ENCODE assay signal across 1 cellular context in the genomic region with DNA sequence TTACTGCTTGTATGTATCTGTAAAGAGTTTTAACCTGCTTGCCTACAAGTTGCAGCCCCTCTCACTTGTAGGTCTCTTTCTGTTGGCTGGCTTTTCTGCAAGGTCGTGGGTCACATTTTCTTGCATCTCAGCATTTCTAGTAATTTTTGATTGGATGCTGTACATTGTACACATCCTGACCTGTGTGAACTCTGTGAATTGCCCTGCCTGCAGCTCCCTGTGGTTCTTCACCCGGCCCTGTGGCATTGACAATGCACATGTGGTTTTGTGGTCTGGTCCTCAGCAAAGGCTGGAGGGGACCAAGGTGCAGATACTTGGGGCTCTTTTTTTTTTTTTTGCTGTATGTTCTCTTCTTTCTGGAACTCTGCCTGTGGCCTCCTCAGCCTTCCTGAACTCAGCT.
TF ChIP-seq lines count a peak whose summit lies in the region.

No MANE protein-coding gene starts in this region.

TF ChIP-seq in SK-N-SH treated with all-trans-retinoic acid at 6 μM for 48 hours, 23 proteins besides CTCF, POLR2A, EP300 and RAD21 (continued from another document):
- TF ChIP-seq, protein P1, sequence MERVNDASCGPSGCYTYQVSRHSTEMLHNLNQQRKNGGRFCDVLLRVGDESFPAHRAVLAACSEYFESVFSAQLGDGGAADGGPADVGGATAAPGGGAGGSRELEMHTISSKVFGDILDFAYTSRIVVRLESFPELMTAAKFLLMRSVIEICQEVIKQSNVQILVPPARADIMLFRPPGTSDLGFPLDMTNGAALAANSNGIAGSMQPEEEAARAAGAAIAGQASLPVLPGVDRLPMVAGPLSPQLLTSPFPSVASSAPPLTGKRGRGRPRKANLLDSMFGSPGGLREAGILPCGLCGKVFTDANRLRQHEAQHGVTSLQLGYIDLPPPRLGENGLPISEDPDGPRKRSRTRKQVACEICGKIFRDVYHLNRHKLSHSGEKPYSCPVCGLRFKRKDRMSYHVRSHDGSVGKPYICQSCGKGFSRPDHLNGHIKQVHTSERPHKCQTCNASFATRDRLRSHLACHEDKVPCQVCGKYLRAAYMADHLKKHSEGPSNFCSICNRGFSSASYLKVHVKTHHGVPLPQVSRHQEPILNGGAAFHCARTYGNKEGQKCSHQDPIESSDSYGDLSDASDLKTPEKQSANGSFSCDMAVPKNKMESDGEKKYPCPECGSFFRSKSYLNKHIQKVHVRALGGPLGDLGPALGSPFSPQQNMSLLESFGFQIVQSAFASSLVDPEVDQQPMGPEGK (CRISPR knock-in tag; IDR thresholded peaks at IDR 0.05; ENCODE audit: borderline replicate concordance), result no peak
- TF ChIP-seq RARB (CRISPR knock-in tag; IDR thresholded peaks at IDR 0.05) (no peak), ISL1 (CRISPR knock-in tag; IDR thresholded peaks at IDR 0.05) (no peak), ZFP30 (CRISPR knock-in tag; IDR thresholded peaks at IDR 0.05) (no peak), GLIS3 (CRISPR knock-in tag; IDR thresholded peaks at IDR 0.05) (no peak)
- TF ChIP-seq, protein P2, sequence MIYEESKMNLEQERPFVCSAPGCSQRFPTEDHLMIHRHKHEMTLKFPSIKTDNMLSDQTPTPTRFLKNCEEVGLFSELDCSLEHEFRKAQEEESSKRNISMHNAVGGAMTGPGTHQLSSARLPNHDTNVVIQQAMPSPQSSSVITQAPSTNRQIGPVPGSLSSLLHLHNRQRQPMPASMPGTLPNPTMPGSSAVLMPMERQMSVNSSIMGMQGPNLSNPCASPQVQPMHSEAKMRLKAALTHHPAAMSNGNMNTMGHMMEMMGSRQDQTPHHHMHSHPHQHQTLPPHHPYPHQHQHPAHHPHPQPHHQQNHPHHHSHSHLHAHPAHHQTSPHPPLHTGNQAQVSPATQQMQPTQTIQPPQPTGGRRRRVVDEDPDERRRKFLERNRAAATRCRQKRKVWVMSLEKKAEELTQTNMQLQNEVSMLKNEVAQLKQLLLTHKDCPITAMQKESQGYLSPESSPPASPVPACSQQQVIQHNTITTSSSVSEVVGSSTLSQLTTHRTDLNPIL (CRISPR knock-in tag; IDR thresholded peaks at IDR 0.05; ENCODE audit: low read depth), result no peak
- TF ChIP-seq, protein P3, sequence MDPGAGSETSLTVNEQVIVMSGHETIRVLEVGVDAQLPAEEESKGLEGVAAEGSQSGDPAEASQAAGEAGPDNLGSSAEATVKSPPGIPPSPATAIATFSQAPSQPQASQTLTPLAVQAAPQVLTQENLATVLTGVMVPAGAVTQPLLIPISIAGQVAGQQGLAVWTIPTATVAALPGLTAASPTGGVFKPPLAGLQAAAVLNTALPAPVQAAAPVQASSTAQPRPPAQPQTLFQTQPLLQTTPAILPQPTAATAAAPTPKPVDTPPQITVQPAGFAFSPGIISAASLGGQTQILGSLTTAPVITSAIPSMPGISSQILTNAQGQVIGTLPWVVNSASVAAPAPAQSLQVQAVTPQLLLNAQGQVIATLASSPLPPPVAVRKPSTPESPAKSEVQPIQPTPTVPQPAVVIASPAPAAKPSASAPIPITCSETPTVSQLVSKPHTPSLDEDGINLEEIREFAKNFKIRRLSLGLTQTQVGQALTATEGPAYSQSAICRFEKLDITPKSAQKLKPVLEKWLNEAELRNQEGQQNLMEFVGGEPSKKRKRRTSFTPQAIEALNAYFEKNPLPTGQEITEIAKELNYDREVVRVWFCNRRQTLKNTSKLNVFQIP (CRISPR knock-in tag; IDR thresholded peaks at IDR 0.05; ENCODE audit: borderline replicate concordance, low read depth), result no peak
- TF ChIP-seq, protein P4, sequence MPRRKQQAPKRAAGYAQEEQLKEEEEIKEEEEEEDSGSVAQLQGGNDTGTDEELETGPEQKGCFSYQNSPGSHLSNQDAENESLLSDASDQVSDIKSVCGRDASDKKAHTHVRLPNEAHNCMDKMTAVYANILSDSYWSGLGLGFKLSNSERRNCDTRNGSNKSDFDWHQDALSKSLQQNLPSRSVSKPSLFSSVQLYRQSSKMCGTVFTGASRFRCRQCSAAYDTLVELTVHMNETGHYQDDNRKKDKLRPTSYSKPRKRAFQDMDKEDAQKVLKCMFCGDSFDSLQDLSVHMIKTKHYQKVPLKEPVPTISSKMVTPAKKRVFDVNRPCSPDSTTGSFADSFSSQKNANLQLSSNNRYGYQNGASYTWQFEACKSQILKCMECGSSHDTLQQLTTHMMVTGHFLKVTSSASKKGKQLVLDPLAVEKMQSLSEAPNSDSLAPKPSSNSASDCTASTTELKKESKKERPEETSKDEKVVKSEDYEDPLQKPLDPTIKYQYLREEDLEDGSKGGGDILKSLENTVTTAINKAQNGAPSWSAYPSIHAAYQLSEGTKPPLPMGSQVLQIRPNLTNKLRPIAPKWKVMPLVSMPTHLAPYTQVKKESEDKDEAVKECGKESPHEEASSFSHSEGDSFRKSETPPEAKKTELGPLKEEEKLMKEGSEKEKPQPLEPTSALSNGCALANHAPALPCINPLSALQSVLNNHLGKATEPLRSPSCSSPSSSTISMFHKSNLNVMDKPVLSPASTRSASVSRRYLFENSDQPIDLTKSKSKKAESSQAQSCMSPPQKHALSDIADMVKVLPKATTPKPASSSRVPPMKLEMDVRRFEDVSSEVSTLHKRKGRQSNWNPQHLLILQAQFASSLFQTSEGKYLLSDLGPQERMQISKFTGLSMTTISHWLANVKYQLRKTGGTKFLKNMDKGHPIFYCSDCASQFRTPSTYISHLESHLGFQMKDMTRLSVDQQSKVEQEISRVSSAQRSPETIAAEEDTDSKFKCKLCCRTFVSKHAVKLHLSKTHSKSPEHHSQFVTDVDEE (CRISPR knock-in tag; IDR thresholded peaks at IDR 0.05), result no peak
